Comparison of ENCODE assay signal across 8 cellular contexts in the genomic region with DNA sequence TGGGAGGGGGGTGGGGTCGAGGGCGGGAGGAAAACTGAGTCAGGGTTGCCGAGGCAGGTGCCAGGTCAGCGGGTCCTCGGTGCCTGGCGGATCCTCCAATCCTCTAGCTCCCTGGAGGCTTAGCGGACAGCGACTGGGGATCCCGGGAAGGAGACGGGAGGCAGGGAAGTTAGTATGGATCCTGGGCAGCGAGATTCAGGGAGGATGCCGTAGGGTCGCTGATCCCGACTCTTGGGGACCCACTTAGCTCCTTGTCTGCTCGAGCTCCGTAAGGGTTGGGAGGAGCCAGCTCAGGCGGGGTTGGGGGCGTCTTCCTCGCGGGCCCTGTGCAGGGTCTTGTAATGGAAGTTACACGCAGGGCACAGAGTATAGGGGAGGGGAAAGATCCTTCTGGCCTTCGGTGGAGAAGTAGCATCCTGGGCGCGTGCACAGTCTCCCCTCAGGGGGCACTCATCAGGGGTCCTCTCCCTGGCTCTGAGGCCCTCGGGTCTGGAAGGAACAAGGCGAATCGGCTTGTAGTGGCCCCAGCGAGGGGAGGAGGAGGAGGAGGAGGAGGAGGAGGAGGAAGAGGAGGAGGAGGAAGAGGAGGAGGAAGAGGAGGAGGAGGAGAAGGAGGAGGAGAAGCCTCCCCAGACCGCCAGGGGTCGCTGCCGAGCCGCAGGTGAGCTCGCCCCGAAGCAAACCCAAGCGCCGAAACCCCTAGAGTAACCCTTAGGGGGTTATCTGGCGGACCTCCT. TPM values are rescaled to one million over a fixed set of nuclear protein-coding genes. Genes with fewer than 3 reads are reported as not detected.
A peak's percentile ranks its signal among the peaks of the same experiment; 100 is the strongest.
DNase-seq lines count a peak whose midpoint lies in the region; ATAC-seq, FAIRE-seq and TF ChIP-seq lines count a peak whose summit lies in the region.

No MANE protein-coding gene starts in this region.

- H3K4me1 Mint-ChIP-seq in naive B cell = peaks cover 24 to 29% (median 25%) of the 10 kb centered on the region in 3 donors
- peaks cover 32% of the 10 kb centered on the region for H3K4me1 Mint-ChIP-seq in stimulated activated memory B cell treated with anti-CD40 and anti-IgM and Interleukin-4, amounts not matched to agents 10 μg/mL and 1 μg/mL and 100 μg/mL, for 72 hours

- H3K4me3 ChIP-seq in endocrine pancreas (ENCODE audit: control insufficient read depth, insufficient read depth, low read length) = no peak overlapping the region

- H3K4me3 Mint-ChIP-seq in naive B cell = peak overlapping the region; percentile 15 to 87 (median 68)
- peak overlapping the region; percentile 71 for H3K4me3 Mint-ChIP-seq in stimulated activated memory B cell treated with anti-CD40 and anti-IgM and Interleukin-4, amounts not matched to agents 10 μg/mL and 1 μg/mL and 100 μg/mL, for 72 hours

- peaks cover 51 to 79% (median 72%) of the 10 kb centered on the region in 3 donors for H3K27me3 Mint-ChIP-seq in naive B cell
- H3K27me3 Mint-ChIP-seq in stimulated activated memory B cell treated with anti-CD40 and anti-IgM and Interleukin-4, amounts not matched to agents 10 μg/mL and 1 μg/mL and 100 μg/mL, for 72 hours = peaks cover 64% of the 10 kb centered on the region

- peak overlapping the region; percentile 94 for H3K9ac ChIP-seq in endocrine pancreas (ENCODE audit: control insufficient read depth, insufficient read depth, low read length)

- no peaks in the 10 kb centered on the region for H3K36me3 Mint-ChIP-seq in naive B cell
- no peaks in the 10 kb centered on the region for H3K36me3 Mint-ChIP-seq in stimulated activated memory B cell treated with anti-CD40 and anti-IgM and Interleukin-4, amounts not matched to agents 10 μg/mL and 1 μg/mL and 100 μg/mL, for 72 hours

- no peak for TF ChIP-seq POLR2A in GM12892 (IDR thresholded peaks at IDR 0.05; ENCODE audit: low read depth, low read length)

- H3K9me3 Mint-ChIP-seq in naive B cell = peaks cover 0 to 3% (median 0%) of the 10 kb centered on the region in 7 donors
- no peaks in the 10 kb centered on the region for H3K9me3 Mint-ChIP-seq in stimulated activated memory B cell treated with anti-CD40 and anti-IgM and Interleukin-4, amounts not matched to agents 10 μg/mL and 1 μg/mL and 100 μg/mL, for 72 hours

- no peaks in the 10 kb centered on the region for H3K36me3 ChIP-seq in endocrine pancreas (ENCODE audit: control insufficient read depth, insufficient read depth, low read length)

- no peaks in the 10 kb centered on the region for H3K27me3 ChIP-seq in endocrine pancreas (ENCODE audit: control insufficient read depth, insufficient read depth, low read length)

- TF ChIP-seq CTCF in 22Rv1 (IDR thresholded peaks at IDR 0.05) = peak; percentile 81

- H3K4me1 ChIP-seq in endocrine pancreas (ENCODE audit: control insufficient read depth, insufficient read depth, low read length) = no peaks in the 10 kb centered on the region

- H3K27ac Mint-ChIP-seq in naive B cell = peak overlapping the region in 2 of 6 donors; percentile 24 to 73
- H3K27ac Mint-ChIP-seq in stimulated activated memory B cell treated with anti-CD40 and anti-IgM and Interleukin-4, amounts not matched to agents 10 μg/mL and 1 μg/mL and 100 μg/mL, for 72 hours = no peak overlapping the region

- FAIRE-seq in GM12892 (lab: Jason Lieb, UNC) = peak; percentile 17

- DNase-seq in GM12892 (ENCODE audit: insufficient read length) (peak; percentile 69), NCI-H748 (lab: John Stamatoyannopoulos, UW; ENCODE audit: unreplicated experiment) (peak; percentile 51), naive B cell (peak; percentile 71)
- peak; percentile 55 to 79 (median 62) for DNase-seq in activated CD8-positive, alpha-beta memory T cell treated with anti-CD3 and anti-CD28 coated beads for 48 hours (ENCODE audit: low read depth in 2 of 3, low spot score in 2 of 3)

- peak overlapping the region; percentile 31; the same call in 1 of the 2 replicates for H3K27ac ChIP-seq in 22Rv1

- ATAC-seq in naive B cell (ENCODE audit: low read depth in 2 of 2) (peak; percentile 65 to 76), HG02981 (IDR thresholded peaks at IDR 0.05; ENCODE audit: unreplicated experiment) (no peak)
- peak; percentile 61 for ATAC-seq in stimulated activated memory B cell treated with anti-CD40 and anti-IgM and Interleukin-4, amounts not matched to agents 10 μg/mL and 1 μg/mL and 100 μg/mL, for 72 hours

- no peaks in the 10 kb centered on the region for H3K9me3 ChIP-seq in endocrine pancreas (ENCODE audit: control insufficient read depth, low read length)

RNA-seq across cellular contexts. Expression of gene SLC12A5, which starts 6.4 kb away (rescaled TPM):
- 2.3 TPM for polyA plus RNA-seq in GM12892 (2012; ENCODE audit: missing spikeins)
- polyA plus RNA-seq in naive B cell (ENCODE audit: low read depth in 6 of 6) = not detected

RNA-seq across cellular contexts. Expression of gene MMP9, which starts 13.9 kb away (rescaled TPM):
- 0.15 TPM for polyA plus RNA-seq in GM12892 (2012; ENCODE audit: missing spikeins)
- polyA plus RNA-seq in naive B cell (ENCODE audit: low read depth in 6 of 6) = under 1 TPM in 2 of 6 donors, not detected in 4; 0.19 to 0.25 TPM

RNA-seq across cellular contexts. Expression of gene ZNF335, which starts 50.6 kb away (rescaled TPM):
- 10.0 TPM for polyA plus RNA-seq in GM12892 (2012; ENCODE audit: missing spikeins)
- polyA plus RNA-seq in naive B cell (ENCODE audit: low read depth in 6 of 6) = 10 to 100 TPM; 10.4 to 24.3 (median 15.5) TPM
